Comparison of ENCODE assay signal across 16 cellular contexts in the genomic region with DNA sequence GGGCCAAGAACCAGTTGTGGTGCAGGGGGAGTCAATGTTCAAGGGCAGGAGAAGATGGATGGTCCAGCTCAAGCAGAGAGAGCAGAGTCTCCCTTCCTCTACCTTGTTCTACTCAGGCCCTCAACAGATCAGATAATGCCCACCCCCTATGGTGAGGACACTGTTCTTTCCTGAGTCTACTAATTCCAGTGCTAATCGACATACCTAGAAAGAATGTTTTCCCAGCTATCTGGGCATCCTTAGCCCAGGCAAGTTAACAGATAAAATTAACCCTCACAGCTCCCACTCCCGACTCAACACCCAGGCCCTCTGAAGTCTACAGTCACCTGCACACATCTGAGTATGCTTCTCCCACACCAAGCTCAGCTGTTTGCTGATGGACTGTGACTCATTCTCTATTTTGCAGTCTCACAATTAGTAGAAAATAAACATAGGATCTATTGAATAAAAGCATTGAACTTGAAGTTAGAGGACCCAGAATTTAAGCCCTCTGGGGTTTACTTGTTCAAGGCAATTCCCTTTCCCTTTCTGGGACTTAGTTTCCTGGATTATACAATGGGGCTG. TPM values are rescaled to one million over a fixed set of nuclear protein-coding genes. Genes with fewer than 3 reads are reported as not detected.
"Had no signal": no experiment of that assay in that cellular context is flagged by ENCODE, and none has a peak within 500 bp of the region (broad histone marks: within the 10 kb centered on the region; RNA-seq: fewer than 3 reads in every experiment).

No MANE protein-coding gene starts in this region.

- H3K27ac ChIP-seq: ascending aorta, cardiac muscle cell, lower lobe of right lung, psoas muscle, sigmoid colon, suprapubic skin had no signal

- H3K4me1 ChIP-seq: ascending aorta, sigmoid colon, suprapubic skin had no signal

- DNase-seq: activated CD8-positive, alpha-beta memory T cell treated with anti-CD3 and anti-CD28 coated beads, Interleukin-2, amount 50 U/mL, for 48 hours; activated CD8-positive, alpha-beta T cell treated with anti-CD3 and anti-CD28 coated beads for 36 hours; hippocampal formation; lower lobe of right lung; naive thymus-derived CD4-positive, alpha-beta T cell; nucleus accumbens; psoas muscle; sigmoid colon; stimulated activated CD4-positive, alpha-beta T cell treated with anti-CD3 and anti-CD28 coated beads, Interleukin-12 subunit alpha, Interleukin-12 subunit beta, amount 100 ng/mL, for 4 hours; stimulated activated CD4-positive, alpha-beta T cell treated with anti-CD3 and anti-CD28 coated beads, Interleukin-4, amount 100 ng/mL, for 1 hour; stimulated activated CD8-positive, alpha-beta memory T cell treated with anti-CD3 and anti-CD28 coated beads, Interleukin-4, amount 100 ng/mL, for 48 hours; stimulated activated naive CD8-positive, alpha-beta T cell treated with anti-CD3 and anti-CD28 coated beads, Interleukin-15, Interleukin-2, amounts not matched to agents 100 U/mL and 50 U/mL, for 24 hours; T-helper 9 cell had no signal

- H3K27me3 ChIP-seq: ascending aorta, cardiac muscle cell, sigmoid colon, suprapubic skin had no signal

- H3K4me3 ChIP-seq: ascending aorta, cardiac muscle cell, lower lobe of right lung, psoas muscle, sigmoid colon, suprapubic skin had no signal

- H3K27ac Mint-ChIP-seq: activated CD8-positive, alpha-beta T cell treated with anti-CD3 and anti-CD28 coated beads for 36 hours; naive thymus-derived CD4-positive, alpha-beta T cell had no signal

- ATAC-seq: activated CD8-positive, alpha-beta T cell treated with anti-CD3 and anti-CD28 coated beads for 36 hours; lower lobe of right lung; naive thymus-derived CD4-positive, alpha-beta T cell; psoas muscle; stimulated activated naive CD8-positive, alpha-beta T cell treated with anti-CD3 and anti-CD28 coated beads, Interleukin-15, Interleukin-2, amounts not matched to agents 100 U/mL and 50 U/mL, for 24 hours had no signal

- H3K9me3 ChIP-seq: ascending aorta, lower lobe of right lung, psoas muscle, sigmoid colon, suprapubic skin had no signal

- H3K4me3 Mint-ChIP-seq: activated CD8-positive, alpha-beta T cell treated with anti-CD3 and anti-CD28 coated beads for 36 hours; naive thymus-derived CD4-positive, alpha-beta T cell had no signal

- H3K36me3 ChIP-seq: ascending aorta, cardiac muscle cell, lower lobe of right lung, sigmoid colon, suprapubic skin had no signal

RNA-seq across cellular contexts. Expression of a gene that starts 17.1 kb away (rescaled TPM):
- total RNA-seq: activated CD8-positive, alpha-beta T cell treated with anti-CD3 and anti-CD28 coated beads for 36 hours had no signal
- polyA plus RNA-seq: naive thymus-derived CD4-positive, alpha-beta T cell had no signal
